8 cellular contexts compared by ENCODE assay signal in genomic region chr22:37431811-37432707, GRCh38. TPM values are rescaled to one million over a fixed set of nuclear protein-coding genes. Genes with fewer than 3 reads are reported as not detected.
DNase-seq lines count a peak whose midpoint lies in the region; ATAC-seq and TF ChIP-seq lines count a peak whose summit lies in the region.

No MANE protein-coding gene starts in this region.

- peak overlapping the region in 4 of 7 donors; percentile 42 to 75 (median 70) for H3K27ac Mint-ChIP-seq in CD14-positive monocyte
- peak overlapping the region; percentile 75 for H3K27ac Mint-ChIP-seq in activated T-helper 1 cell treated with anti-CD3 and anti-CD28 coated beads, Interleukin-12 subunit alpha, Interleukin-12 subunit beta, Interleukin-2, Interleukin-4 antibody, amounts not matched to agents 30 ng/mL and 10 ng/mL and 1 ng/mL, durations not matched to agents 14 hours and 24 hours and 36 hours

- peaks cover 26 to 45% (median 26%) of the 10 kb centered on the region in 3 donors for H3K27me3 Mint-ChIP-seq in CD14-positive monocyte (ENCODE audit: low read depth in 3 of 3)
- peaks cover 19% of the 10 kb centered on the region for H3K27me3 Mint-ChIP-seq in activated T-helper 1 cell treated with anti-CD3 and anti-CD28 coated beads, Interleukin-12 subunit alpha, Interleukin-12 subunit beta, Interleukin-2, Interleukin-4 antibody, amounts not matched to agents 30 ng/mL and 10 ng/mL and 1 ng/mL, durations not matched to agents 14 hours and 24 hours and 36 hours (ENCODE audit: insufficient read depth)

- no peak for TF ChIP-seq CTCF in CD14-positive monocyte (IDR thresholded peaks at IDR 0.05)

- peak overlapping the region; percentile 16 for H3K27ac ChIP-seq in mesodermal cell (ENCODE audit: low read depth, low read length, severe bottlenecking)

- ATAC-seq in GM18498 (IDR thresholded peaks at IDR 0.05; ENCODE audit: unreplicated experiment) (no peak), HG02610 (IDR thresholded peaks at IDR 0.05; ENCODE audit: unreplicated experiment) (no peak), GM18861 (IDR thresholded peaks at IDR 0.05; ENCODE audit: unreplicated experiment) (no peak)

- no peak overlapping the region for H3K4me3 ChIP-seq in mesodermal cell (ENCODE audit: extremely low read depth, insufficient read depth, low read length, poor library complexity, severe bottlenecking)

- no peaks in the 10 kb centered on the region for H3K36me3 ChIP-seq in mesodermal cell (ENCODE audit: control insufficient read depth, insufficient read depth, low read length)

- H3K36me3 Mint-ChIP-seq in CD14-positive monocyte = peaks cover 0 to 6% of the 10 kb centered on the region in 2 donors
- peaks cover 7% of the 10 kb centered on the region for H3K36me3 Mint-ChIP-seq in activated T-helper 1 cell treated with anti-CD3 and anti-CD28 coated beads, Interleukin-12 subunit alpha, Interleukin-12 subunit beta, Interleukin-2, Interleukin-4 antibody, amounts not matched to agents 30 ng/mL and 10 ng/mL and 1 ng/mL, durations not matched to agents 14 hours and 24 hours and 36 hours (ENCODE audit: low read depth)

- 78 to 80% methylated on average over 7 of the region's 14 CpGs for WGBS in mesodermal cell (ENCODE audit: insufficient coverage in 2 of 2), 2 experiments

- H3K4me3 Mint-ChIP-seq in CD14-positive monocyte = no peak overlapping the region
- H3K4me3 Mint-ChIP-seq in activated T-helper 1 cell treated with anti-CD3 and anti-CD28 coated beads, Interleukin-12 subunit alpha, Interleukin-12 subunit beta, Interleukin-2, Interleukin-4 antibody, amounts not matched to agents 30 ng/mL and 10 ng/mL and 1 ng/mL, durations not matched to agents 14 hours and 24 hours and 36 hours = peak overlapping the region; percentile 2

- H3K9me3 Mint-ChIP-seq in CD14-positive monocyte = peaks cover 4 to 26% (median 8%) of the 10 kb centered on the region in 7 donors
- H3K9me3 Mint-ChIP-seq in activated T-helper 1 cell treated with anti-CD3 and anti-CD28 coated beads, Interleukin-12 subunit alpha, Interleukin-12 subunit beta, Interleukin-2, Interleukin-4 antibody, amounts not matched to agents 30 ng/mL and 10 ng/mL and 1 ng/mL, durations not matched to agents 14 hours and 24 hours and 36 hours = peaks cover 14% of the 10 kb centered on the region

- H3K4me1 Mint-ChIP-seq in CD14-positive monocyte = peaks cover 14% of the 10 kb centered on the region
- peaks cover 24% of the 10 kb centered on the region for H3K4me1 Mint-ChIP-seq in activated T-helper 1 cell treated with anti-CD3 and anti-CD28 coated beads, Interleukin-12 subunit alpha, Interleukin-12 subunit beta, Interleukin-2, Interleukin-4 antibody, amounts not matched to agents 30 ng/mL and 10 ng/mL and 1 ng/mL, durations not matched to agents 14 hours and 24 hours and 36 hours (ENCODE audit: low read depth)

- in situ Hi-C loops in KBM-7 (cut with MboI; ENCODE audit: low pct_unique_long_range_greater_than_20kb, low sequenced_read_pairs) = no loop called here

- DNase-seq in CD14-positive monocyte (ENCODE audit: low spot score) = peak; percentile 59
- DNase-seq in KBM-7 = peak; percentile 69
- no peak for DNase-seq in activated T-helper 1 cell treated with anti-CD3 and anti-CD28 coated beads, Interleukin-12 subunit alpha, Interleukin-12 subunit beta, Interleukin-2, Interleukin-4 antibody, amounts not matched to agents 30 ng/mL and 10 ng/mL and 1 ng/mL, durations not matched to agents 14 hours and 24 hours and 36 hours (ENCODE audit: low spot score)
- no peak for DNase-seq in posterior cingulate gyrus

- H3K4me1 ChIP-seq in mesodermal cell (ENCODE audit: control insufficient read depth, insufficient read depth, low read length, poor library complexity, severe bottlenecking) = peaks cover 11% of the 10 kb centered on the region

- H3K9me3 ChIP-seq in mesodermal cell (ENCODE audit: control insufficient read depth, low read length) = peaks cover 10% of the 10 kb centered on the region

- intact Hi-C loops in CD14-positive monocyte (cut with micrococcal nuclease) = no loop called here
- intact Hi-C loops in activated T-helper 1 cell treated with anti-CD3 and anti-CD28 coated beads, Interleukin-12 subunit alpha, Interleukin-12 subunit beta, Interleukin-2, Interleukin-4 antibody, amounts not matched to agents 30 ng/mL and 10 ng/mL and 1 ng/mL, durations not matched to agents 14 hours and 24 hours and 36 hours (cut with micrococcal nuclease) = loop anchor here (1.0 kb wide), 1 partner anchor 52 kb away; no protein-coding TSS in a partner anchor
- intact Hi-C loops in posterior cingulate gyrus (cut with DNase I) = no loop called here

RNA-seq across cellular contexts. Expression of gene ELFN2, which starts 4.8 kb away (rescaled TPM):
- polyA plus RNA-seq in CD14-positive monocyte = not detected
- total RNA-seq in activated T-helper 1 cell treated with anti-CD3 and anti-CD28 coated beads, Interleukin-12 subunit alpha, Interleukin-12 subunit beta, Interleukin-2, Interleukin-4 antibody, amounts not matched to agents 30 ng/mL and 10 ng/mL and 1 ng/mL, durations not matched to agents 14 hours and 24 hours and 36 hours = 0.05 and 0.08 TPM in 2 replicates
- 0.22 TPM for polyA plus RNA-seq in mesodermal cell (2013, experiment 1 of 2)
- 0.15 TPM for polyA plus RNA-seq in mesodermal cell (2013, experiment 2 of 2)

RNA-seq across cellular contexts. Expression of gene MFNG, which starts 54.1 kb away (rescaled TPM):
- polyA plus RNA-seq in CD14-positive monocyte = 100 to 1,000 TPM; 181 to 196 TPM
- total RNA-seq in activated T-helper 1 cell treated with anti-CD3 and anti-CD28 coated beads, Interleukin-12 subunit alpha, Interleukin-12 subunit beta, Interleukin-2, Interleukin-4 antibody, amounts not matched to agents 30 ng/mL and 10 ng/mL and 1 ng/mL, durations not matched to agents 14 hours and 24 hours and 36 hours = 213 and 214 TPM in 2 replicates
- polyA plus RNA-seq in mesodermal cell (2013, experiment 1 of 2) = 1.4 TPM
- polyA plus RNA-seq in mesodermal cell (2013, experiment 2 of 2) = 0.76 TPM

Comparison
In these comparisons a context has a peak if more than half of its experiments do, and no peak if none do; other contexts are left out.
1. DNase-seq: peak in CD14-positive monocyte (single experiment) and KBM-7 (single experiment); none in activated T-helper 1 cell treated with anti-CD3 and anti-CD28 coated beads, Interleukin-12 subunit alpha, Interleukin-12 subunit beta, Interleukin-2, Interleukin-4 antibody, amounts not matched to agents 30 ng/mL and 10 ng/mL and 1 ng/mL, durations not matched to agents 14 hours and 24 hours and 36 hours (single experiment) and posterior cingulate gyrus (0 of 10).